ENCODE assay signal across 20 cellular contexts in genomic region chr4:173009129-173009823, GRCh38.
A peak's percentile ranks its signal among the peaks of the same experiment; 100 is the strongest.
DNase-seq lines count a peak whose midpoint lies in the region; TF ChIP-seq lines count a peak whose summit lies in the region.
"Had no signal": no experiment of that assay in that cellular context is flagged by ENCODE, and none has a peak within 500 bp of the region (broad histone marks: within the 10 kb centered on the region; RNA-seq: fewer than 3 reads in every experiment).

No MANE protein-coding gene starts in this region.

- DNase-seq in EL (peak; percentile 2), LHCN-M2 (ENCODE audit: low read depth) (peak; percentile 59), adipocyte (ENCODE audit: low read depth) (peak; percentile 23), fibroblast of villous mesenchyme (ENCODE audit: low read depth) (peak; percentile 22), NCI-H1694 (lab: John Stamatoyannopoulos, UW) (no peak), COLO829 (ENCODE audit: low spot score) (no peak)
- DNase-seq in activated T-cell treated with anti-CD3 and anti-CD28 coated beads, Interleukin-2, amount 50 U/mL, for 48 hours = no peak
- no peak for DNase-seq in activated CD8-positive, alpha-beta memory T cell treated with anti-CD3 and anti-CD28 coated beads for 24 hours
- DNase-seq: activated CD4-positive, alpha-beta T cell treated with anti-CD3 and anti-CD28 coated beads, Interleukin-2, amount 10 ng/mL, durations not matched to agents 24 days and 14 days; activated naive CD8-positive, alpha-beta T cell treated with anti-CD3 and anti-CD28 coated beads for 36 hours; brain microvascular endothelial cell; hippocampal formation; NCI-H1092; NCI-H2029 treated with DMSO at 0.1 percent for 48 hours; NCI-H510A treated with DMSO at 0.1 percent for 48 hours; nucleus accumbens; stimulated activated CD8-positive, alpha-beta memory T cell treated with anti-CD3 and anti-CD28 coated beads, Interleukin-4, amount 100 ng/mL, for 48 hours; T-cell had no signal

- H3K4me3 ChIP-seq in adipocyte (ENCODE audit: low read length) (no peak overlapping the region), fibroblast of villous mesenchyme (ENCODE audit: low read depth, low read length) (no peak overlapping the region)
- H3K4me3 ChIP-seq: coronary artery, lung had no signal

- no peak overlapping the region for H3K9ac ChIP-seq in adipocyte (ENCODE audit: low read length)

- no peaks in the 10 kb centered on the region for H3K27me3 ChIP-seq in adipocyte (replicated peaks; ENCODE audit: control insufficient read depth, insufficient read depth, low read length)
- H3K27me3 ChIP-seq: brain microvascular endothelial cell had no signal

- H3K9me3 ChIP-seq in adipocyte (ENCODE audit: control insufficient read depth, low read length) = no peaks in the 10 kb centered on the region

- H3K36me3 ChIP-seq in adipocyte (ENCODE audit: control insufficient read depth, insufficient read depth, low read length, severe bottlenecking) = no peaks in the 10 kb centered on the region
- H3K36me3 ChIP-seq: brain microvascular endothelial cell had no signal

- H3K4me1 ChIP-seq in adipocyte (ENCODE audit: control insufficient read depth, insufficient read depth, low read length) = peaks cover 8% of the 10 kb centered on the region

- no peak for TF ChIP-seq CTCF in fibroblast of villous mesenchyme (IDR thresholded peaks at IDR 0.05; ENCODE audit: insufficient read depth, low read depth, low read length)

Comparison
In these comparisons a context has a peak if more than half of its experiments do, and no peak if none do; other contexts are left out.
1. DNase-seq: peak in EL (single experiment), LHCN-M2 (single experiment), adipocyte (single experiment) and fibroblast of villous mesenchyme (single experiment); none in NCI-H1694 (single experiment), activated T-cell treated with anti-CD3 and anti-CD28 coated beads, Interleukin-2, amount 50 U/mL, for 48 hours (0 of 2), COLO829 (single experiment) and activated CD8-positive, alpha-beta memory T cell treated with anti-CD3 and anti-CD28 coated beads for 24 hours (single experiment).